Comparison of ENCODE assay signal across 8 cellular contexts in the genomic region with DNA sequence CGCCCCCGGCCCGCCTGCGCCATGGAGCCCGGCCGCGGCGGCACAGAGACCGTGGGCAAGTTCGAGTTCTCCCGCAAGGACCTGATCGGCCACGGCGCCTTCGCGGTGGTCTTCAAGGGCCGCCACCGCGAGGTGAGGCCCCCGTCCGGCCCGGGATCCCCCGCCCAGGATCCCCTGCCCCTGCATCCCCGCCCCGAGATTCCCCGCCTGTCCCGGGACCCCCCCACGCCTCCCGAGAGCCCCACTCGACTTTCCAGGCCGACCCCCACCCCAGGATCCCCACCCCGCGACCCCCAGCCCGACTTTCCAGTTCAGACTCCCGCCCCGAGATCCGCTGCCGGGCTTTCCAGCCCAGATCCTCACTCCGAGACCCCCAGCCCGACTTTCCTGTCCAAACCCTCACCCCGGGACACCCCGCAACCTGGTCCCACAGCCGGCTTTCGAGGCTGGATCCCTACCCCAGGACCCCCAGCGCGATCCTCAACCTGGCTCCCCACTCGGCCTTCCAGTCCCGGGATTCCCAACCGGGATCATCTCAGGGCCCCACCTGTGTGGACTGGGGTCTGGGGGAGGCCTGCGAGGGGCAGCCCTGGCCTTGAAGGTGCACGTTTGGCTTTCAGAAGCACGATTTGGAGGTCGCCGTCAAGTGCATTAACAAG. TPM values are rescaled to one million over a fixed set of nuclear protein-coding genes. Genes with fewer than 3 reads are reported as not detected.
A peak's percentile ranks its signal among the peaks of the same experiment; 100 is the strongest.
DNase-seq lines count a peak whose midpoint lies in the region; ATAC-seq and TF ChIP-seq lines count a peak whose summit lies in the region.

No MANE protein-coding gene starts in this region.

- peaks cover 28% of the 10 kb centered on the region for H4K20me1 ChIP-seq in hepatocyte (ENCODE audit: insufficient read depth, poor library complexity, severe bottlenecking)
- peaks cover 48% of the 10 kb centered on the region for H4K20me1 ChIP-seq in smooth muscle cell (ENCODE audit: low read depth)

- no peaks in the 10 kb centered on the region for H3K36me3 ChIP-seq in CD4-positive, alpha-beta memory T cell (ENCODE audit: insufficient read depth, low read length)
- H3K36me3 ChIP-seq in hepatocyte (replicated peaks; ENCODE audit: insufficient read depth, low read depth) (no peaks in the 10 kb centered on the region), smooth muscle cell (ENCODE audit: low read depth) (no peaks in the 10 kb centered on the region)

- no peak for DNase-seq in CD4-positive, alpha-beta memory T cell
- peak; percentile 27 for DNase-seq in hepatocyte (ENCODE audit: low spot score)
- DNase-seq in smooth muscle cell (lab: John Stamatoyannopoulos, UW; ENCODE audit: unreplicated experiment): no peak
- no peak for DNase-seq in NCI-H1417 treated with DMSO at 0.1 percent for 48 hours (lab: John Stamatoyannopoulos, UW)
- DNase-seq in stimulated activated CD4-positive, alpha-beta T cell treated with anti-CD3 and anti-CD28 coated beads, Interleukin-1b, Interleukin-23, amount 100 ng/mL, for 48 hours: no peak
- DNase-seq in NCI-H1930 (lab: John Stamatoyannopoulos, UW): no peak

- peak overlapping the region; percentile 84 to 93 (median 89) for H3K4me3 Mint-ChIP-seq in CD4-positive, alpha-beta memory T cell
- peak overlapping the region; percentile 84 for H3K4me3 Mint-ChIP-seq in activated naive CD8-positive, alpha-beta T cell

- H3K27me3 Mint-ChIP-seq in CD4-positive, alpha-beta memory T cell: no peaks in the 10 kb centered on the region
- no peaks in the 10 kb centered on the region for H3K27me3 Mint-ChIP-seq in activated naive CD8-positive, alpha-beta T cell

- H3K9me2 ChIP-seq in hepatocyte (replicated peaks; ENCODE audit: insufficient read depth): no peaks in the 10 kb centered on the region

- peak overlapping the region; percentile 76 to 94 (median 86) for H3K27ac Mint-ChIP-seq in CD4-positive, alpha-beta memory T cell
- H3K27ac Mint-ChIP-seq in activated naive CD8-positive, alpha-beta T cell: peak overlapping the region; percentile 75

- peaks cover 9% of the 10 kb centered on the region for H3K4me1 ChIP-seq in CD4-positive, alpha-beta memory T cell (ENCODE audit: insufficient read depth, low read length)
- H3K4me1 ChIP-seq in hepatocyte (ENCODE audit: insufficient read depth) (peaks cover 8% of the 10 kb centered on the region), smooth muscle cell (ENCODE audit: low read depth) (peaks cover 16% of the 10 kb centered on the region)

- no peak for TF ChIP-seq CTCF in hepatocyte (IDR thresholded peaks at IDR 0.05; ENCODE audit: poor library complexity)
- no peak for TF ChIP-seq CTCF in smooth muscle cell (IDR thresholded peaks at IDR 0.05; ENCODE audit: borderline replicate concordance, insufficient read depth, poor library complexity, severe bottlenecking)

- POLR2A ChIA-PET in CD4-positive, alpha-beta memory T cell (lab: Charles Lee; ENCODE audit: partially characterized antibody): interaction anchor here (1.6 to 3.7 kb wide), 2 partner anchors 12 to 34 kb away, joined by 3 to 28 read pairs; partner anchors contain the start of gene PUS1

- 3% methylated on average over 20 of the region's 54 CpGs for WGBS in hepatocyte (ENCODE audit: low lambda C conversion rate, missing lambda C conversion rate)
- WGBS in smooth muscle cell (ENCODE audit: low lambda C conversion rate): 2% methylated on average over 25 of the region's 54 CpGs

- H3K79me2 ChIP-seq in hepatocyte: peaks cover 45% of the 10 kb centered on the region
- H3K79me2 ChIP-seq in smooth muscle cell (ENCODE audit: low read depth): peaks cover 45% of the 10 kb centered on the region

- no peak overlapping the region for H2AFZ ChIP-seq in hepatocyte
- H2AFZ ChIP-seq in smooth muscle cell (ENCODE audit: low read depth): no peak overlapping the region

- intact Hi-C loops in CD4-positive, alpha-beta memory T cell (cut with micrococcal nuclease): loop anchor here (1.0 kb wide), 2 partner anchors 34 to 54 kb away; partner anchors contain the start of genes EP400 and PUS1

- peaks cover 0 to 6% of the 10 kb centered on the region in 2 donors for H3K36me3 Mint-ChIP-seq in CD4-positive, alpha-beta memory T cell
- H3K36me3 Mint-ChIP-seq in activated naive CD8-positive, alpha-beta T cell: no peaks in the 10 kb centered on the region

- no peaks in the 10 kb centered on the region for H3K27me3 ChIP-seq in CD4-positive, alpha-beta memory T cell (ENCODE audit: insufficient read depth, low read length)
- H3K27me3 ChIP-seq in hepatocyte: no peaks in the 10 kb centered on the region
- H3K27me3 ChIP-seq in smooth muscle cell (ENCODE audit: low read depth): no peaks in the 10 kb centered on the region

- H3K4me3 ChIP-seq in CD4-positive, alpha-beta memory T cell (ENCODE audit: low read length in 2 of 2): peak overlapping the region; percentile 62 to 69
- peak overlapping the region; percentile 85 for H3K4me3 ChIP-seq in hepatocyte
- H3K4me3 ChIP-seq in smooth muscle cell: peak overlapping the region; percentile 79

- peaks cover 4% of the 10 kb centered on the region for H3F3A ChIP-seq in smooth muscle cell (ENCODE audit: low read depth)

- H3K4me2 ChIP-seq in hepatocyte (peak overlapping the region; percentile 100), smooth muscle cell (peak overlapping the region; percentile 98)

- peak overlapping the region; percentile 52 for H3K27ac ChIP-seq in CD4-positive, alpha-beta memory T cell (ENCODE audit: low read depth, low read length)
- peak overlapping the region; percentile 96 for H3K27ac ChIP-seq in hepatocyte
- peak overlapping the region; percentile 93 for H3K27ac ChIP-seq in smooth muscle cell (ENCODE audit: low read depth)

- peaks cover 0 to 1% (median 0%) of the 10 kb centered on the region in 8 donors for H3K9me3 Mint-ChIP-seq in CD4-positive, alpha-beta memory T cell
- H3K9me3 Mint-ChIP-seq in activated naive CD8-positive, alpha-beta T cell (ENCODE audit: low read depth): no peaks in the 10 kb centered on the region

- H3K9ac ChIP-seq in smooth muscle cell (ENCODE audit: low read depth): peak overlapping the region; percentile 87

- peaks cover 6 to 37% (median 17%) of the 10 kb centered on the region in 4 donors for H3K4me1 Mint-ChIP-seq in CD4-positive, alpha-beta memory T cell
- peaks cover 17% of the 10 kb centered on the region for H3K4me1 Mint-ChIP-seq in activated naive CD8-positive, alpha-beta T cell (ENCODE audit: low read depth)

- H3K9me3 ChIP-seq in CD4-positive, alpha-beta memory T cell (ENCODE audit: control insufficient read depth in 1 of 2, low read length in 2 of 2): no peaks in the 10 kb centered on the region
- no peaks in the 10 kb centered on the region for H3K9me3 ChIP-seq in hepatocyte (ENCODE audit: low read depth)
- no peaks in the 10 kb centered on the region for H3K9me3 ChIP-seq in smooth muscle cell (replicated peaks; ENCODE audit: low read depth)

- CTCF ChIA-PET in CD4-positive, alpha-beta memory T cell (lab: Charles Lee; ENCODE audit: partially characterized antibody): no interaction called here

- peak; percentile 10 for ATAC-seq in HG02943 (IDR thresholded peaks at IDR 0.05; ENCODE audit: low read depth, unreplicated experiment)

RNA-seq across cellular contexts. Expression of gene ULK1, which starts 0.7 kb away (rescaled TPM):
- total RNA-seq in CD4-positive, alpha-beta memory T cell: 10 to 100 TPM; 45.8 to 55.7 TPM
- polyA plus RNA-seq in CD4-positive, alpha-beta memory T cell: 1 to 10 TPM in 1 of 2 donors, under 1 TPM in 1; 0.08 to 1.7 TPM
- total RNA-seq in hepatocyte (9.4 and 9.8 TPM in 2 replicates), smooth muscle cell (8.1 and 10.5 TPM in 2 replicates)
- polyA plus RNA-seq in hepatocyte (11.0 and 14.8 TPM in 2 replicates), smooth muscle cell (8.5 and 19.9 TPM in 2 replicates)

RNA-seq across cellular contexts. Expression of gene PUS1, which starts 34.0 kb away (rescaled TPM):
- total RNA-seq in CD4-positive, alpha-beta memory T cell: 10 to 100 TPM; 41.8 to 48.1 TPM
- 10 to 100 TPM; 12.0 to 28.1 TPM for polyA plus RNA-seq in CD4-positive, alpha-beta memory T cell
- total RNA-seq in hepatocyte (8.9 and 10.7 TPM in 2 replicates), smooth muscle cell (2.6 and 22.2 TPM in 2 replicates)
- polyA plus RNA-seq in hepatocyte (10.2 and 10.6 TPM in 2 replicates), smooth muscle cell (6.6 and 18.5 TPM in 2 replicates)

RNA-seq across cellular contexts. Expression of gene EP400, which starts 54.6 kb away (rescaled TPM):
- total RNA-seq in CD4-positive, alpha-beta memory T cell: 10 to 100 TPM; 82.3 to 86.6 TPM
- 1 to 10 TPM in 1 of 2 donors, under 1 TPM in 1; 0.94 to 5.3 TPM for polyA plus RNA-seq in CD4-positive, alpha-beta memory T cell
- 9.5 and 12.3 TPM in 2 replicates for total RNA-seq in hepatocyte
- polyA plus RNA-seq in hepatocyte: 10.3 and 15.1 TPM in 2 replicates
- total RNA-seq in smooth muscle cell: 10.9 and 13.6 TPM in 2 replicates
- 6.6 and 9.8 TPM in 2 replicates for polyA plus RNA-seq in smooth muscle cell
